10 cellular contexts compared by ENCODE assay signal in the genomic region with DNA sequence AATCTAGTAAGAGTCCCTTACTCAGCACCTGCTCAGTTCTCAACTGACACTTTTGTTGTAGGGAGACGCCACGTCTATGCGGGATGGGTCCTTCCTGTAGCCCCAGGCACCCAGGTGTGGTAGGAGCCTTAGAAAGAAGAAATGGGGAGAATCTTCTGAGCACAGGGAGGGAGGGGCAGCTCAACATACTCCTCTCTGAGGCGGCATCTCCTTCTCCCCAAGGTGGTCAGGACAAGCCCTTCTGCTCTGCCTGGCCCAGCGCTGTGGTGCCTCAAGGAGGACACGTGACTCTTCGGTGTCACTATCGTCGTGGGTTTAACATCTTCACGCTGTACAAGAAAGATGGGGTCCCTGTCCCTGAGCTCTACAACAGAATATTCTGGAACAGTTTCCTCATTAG. TPM values are rescaled to one million over a fixed set of nuclear protein-coding genes. Genes with fewer than 3 reads are reported as not detected.
"Had no signal": no experiment of that assay in that cellular context is flagged by ENCODE, and none has a peak within 500 bp of the region (broad histone marks: within the 10 kb centered on the region; RNA-seq: fewer than 3 reads in every experiment).

No MANE protein-coding gene starts in this region.

- H3K4me3 Mint-ChIP-seq: HFFc6 had no signal

- H3K27ac Mint-ChIP-seq: HFFc6 had no signal

- DNase-seq: GM23248, GOT3, H7, HFFc6, IMR-90 had no signal

- H3K9me3 ChIP-seq: HAP-1 had no signal

- H3K36me3 ChIP-seq: HAP-1 had no signal

- H3K4me1 ChIP-seq: HAP-1 had no signal

- ATAC-seq: HCT116, K562 had no signal

- H3K27ac ChIP-seq: GM23248 had no signal

- H3K4me3 ChIP-seq: GM23248, HAP-1, K562 had no signal

RNA-seq across cellular contexts. Expression of gene KIR2DL4, which starts 1.2 kb away (rescaled TPM):
- total RNA-seq: GM23248, H4, H7, HFFc6, HT-29, IMR-90, K562 had no signal
- polyA plus RNA-seq: GM23248, IMR-90, K562 had no signal

RNA-seq across cellular contexts. Expression of gene KIR3DL1, which starts 11.7 kb away (rescaled TPM):
- total RNA-seq: GM23248, H4, H7, HFFc6, HT-29, IMR-90, K562 had no signal
- polyA plus RNA-seq: GM23248, IMR-90, K562 had no signal

RNA-seq across cellular contexts. Expression of gene KIR2DS4, which starts 27.9 kb away (rescaled TPM):
- total RNA-seq: GM23248, H4, H7, HFFc6, HT-29, IMR-90, K562 had no signal
- polyA plus RNA-seq: GM23248, IMR-90, K562 had no signal

RNA-seq across cellular contexts. Expression of gene KIR2DL1, which starts 35.0 kb away (rescaled TPM):
- total RNA-seq: GM23248, H4, H7, HFFc6, HT-29, IMR-90, K562 had no signal
- polyA plus RNA-seq: GM23248, IMR-90, K562 had no signal

RNA-seq across cellular contexts. Expression of gene KIR3DL2, which starts 45.7 kb away (rescaled TPM):
- total RNA-seq: GM23248, H4, H7, HFFc6, HT-29, IMR-90, K562 had no signal
- polyA plus RNA-seq: GM23248, IMR-90, K562 had no signal
